ENCODE assay signal across 28 cellular contexts in genomic region chr3:181189556-181189955, GRCh38.
"Had no signal": no experiment of that assay in that cellular context is flagged by ENCODE, and none has a peak within 500 bp of the region (broad histone marks: within the 10 kb centered on the region; RNA-seq: fewer than 3 reads in every experiment).

No MANE protein-coding gene starts in this region.

- H3K27ac ChIP-seq: colonic mucosa, coronary artery, dorsolateral prefrontal cortex, epithelial cell of prostate, esophagus muscularis mucosa, esophagus squamous epithelium, foreskin keratinocyte, gastrocnemius medialis, gastroesophageal sphincter, heart right ventricle, hepatocyte had no signal

- H3K79me2 ChIP-seq: hepatocyte had no signal

- H3K36me3 ChIP-seq: colonic mucosa, esophagus muscularis mucosa, esophagus squamous epithelium, gastrocnemius medialis, gastroesophageal sphincter, heart right ventricle had no signal

- H3K4me1 ChIP-seq: colonic mucosa, esophagus muscularis mucosa, esophagus squamous epithelium, foreskin keratinocyte, gastrocnemius medialis, gastroesophageal sphincter, heart right ventricle had no signal

- H2AFZ ChIP-seq: hepatocyte had no signal

- FAIRE-seq: colon, endometrium, endothelial cell of umbilical vein had no signal

- H3K4me3 Mint-ChIP-seq: dendritic cell treated with granulocyte-macrophage colony-stimulating factor and Interleukin-4, amounts not matched to agents 40 ng/mL and 50 ng/mL, for 4 days; effector memory CD8-positive, alpha-beta T cell; endodermal cell had no signal

- H3K9me3 ChIP-seq: colonic mucosa, esophagus muscularis mucosa, esophagus squamous epithelium, gastrocnemius medialis, gastroesophageal sphincter, heart right ventricle had no signal

- DNase-seq: colonic mucosa; cortex of kidney; dermis blood vessel endothelial cell; dorsolateral prefrontal cortex; effector CD4-positive, alpha-beta T cell; effector CD8-positive, alpha-beta T cell; effector memory CD4-positive, alpha-beta T cell; effector memory CD8-positive, alpha-beta T cell; endodermal cell; erythroblast; esophagus squamous epithelium; foreskin fibroblast; foreskin keratinocyte; foreskin melanocyte; gastrocnemius medialis; glutamatergic neuron; head of caudate nucleus; heart right ventricle had no signal

- H3K27me3 ChIP-seq: colonic mucosa, dorsolateral prefrontal cortex, esophagus muscularis mucosa, esophagus squamous epithelium, foreskin keratinocyte, gastrocnemius medialis, gastroesophageal sphincter, heart right ventricle, hepatocyte had no signal

- H3K9me3 Mint-ChIP-seq: endodermal cell had no signal

- H3K4me3 ChIP-seq: colonic mucosa, coronary artery, dorsolateral prefrontal cortex, esophagus muscularis mucosa, esophagus squamous epithelium, gastrocnemius medialis, gastroesophageal sphincter, heart right ventricle, hepatocyte had no signal

- H3K27me3 Mint-ChIP-seq: dendritic cell treated with granulocyte-macrophage colony-stimulating factor and Interleukin-4, amounts not matched to agents 40 ng/mL and 50 ng/mL, for 4 days; effector memory CD8-positive, alpha-beta T cell had no signal

- H3K4me2 ChIP-seq: hepatocyte had no signal

- ATAC-seq: effector memory CD8-positive, alpha-beta T cell; esophagus mucosa; foreskin keratinocyte; gastrocnemius medialis; gastroesophageal sphincter; heart right ventricle had no signal

- H3K27ac Mint-ChIP-seq: dendritic cell treated with granulocyte-macrophage colony-stimulating factor and Interleukin-4, amounts not matched to agents 40 ng/mL and 50 ng/mL, for 4 days; effector memory CD8-positive, alpha-beta T cell; endodermal cell had no signal
